ENCODE assay signal across 9 cellular contexts in genomic region chr4:112735474-112735951, GRCh38.
DNase-seq lines count a peak whose midpoint lies in the region; ATAC-seq and TF ChIP-seq lines count a peak whose summit lies in the region.
"Had no signal": no experiment of that assay in that cellular context is flagged by ENCODE, and none has a peak within 500 bp of the region (broad histone marks: within the 10 kb centered on the region; RNA-seq: fewer than 3 reads in every experiment).

No MANE protein-coding gene starts in this region.

- no peaks in the 10 kb centered on the region for H3K9me3 Mint-ChIP-seq in natural killer cell treated with Interleukin-12 subunit alpha and Interleukin-12 subunit beta and Interleukin-15 and Interleukin-18, amount 100 ng/mL, for 72 hours
- no peaks in the 10 kb centered on the region for H3K9me3 Mint-ChIP-seq in natural killer cell

- no peaks in the 10 kb centered on the region for H3K36me3 Mint-ChIP-seq in natural killer cell treated with Interleukin-12 subunit alpha and Interleukin-12 subunit beta and Interleukin-15 and Interleukin-18, amount 100 ng/mL, for 72 hours
- H3K36me3 Mint-ChIP-seq in natural killer cell = no peaks in the 10 kb centered on the region

- H3K4me1 Mint-ChIP-seq in natural killer cell treated with Interleukin-12 subunit alpha and Interleukin-12 subunit beta and Interleukin-15 and Interleukin-18, amount 100 ng/mL, for 72 hours (ENCODE audit: low read depth in 2 of 2) = peaks cover 3 to 12% of the 10 kb centered on the region in 2 donors
- H3K4me1 Mint-ChIP-seq in natural killer cell = no peaks in the 10 kb centered on the region

- TF ChIP-seq CTCF in natural killer cell (IDR thresholded peaks at IDR 0.05) = no peak

- H3K27me3 Mint-ChIP-seq in natural killer cell treated with Interleukin-12 subunit alpha and Interleukin-12 subunit beta and Interleukin-15 and Interleukin-18, amount 100 ng/mL, for 72 hours = peaks cover 0 to 4% of the 10 kb centered on the region in 2 donors
- no peaks in the 10 kb centered on the region for H3K27me3 Mint-ChIP-seq in natural killer cell (ENCODE audit: low read depth in 2 of 2)

- H3K4me3 Mint-ChIP-seq in natural killer cell treated with Interleukin-12 subunit alpha and Interleukin-12 subunit beta and Interleukin-15 and Interleukin-18, amount 100 ng/mL, for 72 hours = peak overlapping the region; percentile 75
- no peak overlapping the region for H3K4me3 Mint-ChIP-seq in natural killer cell

- DNase-seq in natural killer cell treated with Interleukin-12 subunit alpha and Interleukin-12 subunit beta and Interleukin-15 and Interleukin-18, amount 100 ng/mL, for 72 hours (ENCODE audit: low spot score) = no peak
- DNase-seq in natural killer cell (no peak), SK-N-DZ (ENCODE audit: low spot score) (peak; percentile 10), ureter (ENCODE audit: low spot score) (no peak), Right ventricle myocardium inferior (ENCODE audit: missing footprints) (no peak), NCI-H1417 treated with DMSO at 0.1 percent for 48 hours (lab: John Stamatoyannopoulos, UW) (no peak), GM03348 (ENCODE audit: low spot score) (no peak)
- DNase-seq: foreskin melanocyte had no signal

- peak overlapping the region in 1 of 2 donors; percentile 81 for H3K27ac Mint-ChIP-seq in natural killer cell treated with Interleukin-12 subunit alpha and Interleukin-12 subunit beta and Interleukin-15 and Interleukin-18, amount 100 ng/mL, for 72 hours
- no peak overlapping the region for H3K27ac Mint-ChIP-seq in natural killer cell

- intact Hi-C loops in natural killer cell (cut with micrococcal nuclease) = no loop called here
- intact Hi-C loops in Right ventricle myocardium inferior (cut with DNase I) = no loop called here

- peak; percentile 52 to 78 for ATAC-seq in natural killer cell treated with Interleukin-12 subunit alpha and Interleukin-12 subunit beta and Interleukin-15 and Interleukin-18, amount 100 ng/mL, for 72 hours
- no peak for ATAC-seq in natural killer cell
- ATAC-seq in HG02870 (IDR thresholded peaks at IDR 0.05; ENCODE audit: unreplicated experiment) = peak; percentile 78
- ATAC-seq in Right ventricle myocardium inferior = no peak

Comparison
In these comparisons a context has a peak if more than half of its experiments do, and no peak if none do; other contexts are left out.
1. ATAC-seq: peak in natural killer cell treated with Interleukin-12 subunit alpha and Interleukin-12 subunit beta and Interleukin-15 and Interleukin-18, amount 100 ng/mL, for 72 hours (2 of 2) and HG02870 (single experiment); none in natural killer cell (0 of 3) and Right ventricle myocardium inferior (single experiment).